ENCODE assay signal across 8 cellular contexts in genomic region chr12:132084681-132085635, GRCh38. TPM values are rescaled to one million over a fixed set of nuclear protein-coding genes. Genes with fewer than 3 reads are reported as not detected.
DNase-seq lines count a peak whose midpoint lies in the region; ATAC-seq lines count a peak whose summit lies in the region.

No MANE protein-coding gene starts in this region.

- peak overlapping the region; percentile 90 for H3K4me3 ChIP-seq in rectal smooth muscle tissue (ENCODE audit: low read length)

- H3K4me1 Mint-ChIP-seq in activated naive CD8-positive, alpha-beta T cell treated with anti-CD3 and anti-CD28 coated beads, Interleukin-2, amount 50 U/mL, for 24 hours, result peaks cover 35% of the 10 kb centered on the region

- H3K9me3 Mint-ChIP-seq in activated naive CD8-positive, alpha-beta T cell treated with anti-CD3 and anti-CD28 coated beads, Interleukin-2, amount 50 U/mL, for 24 hours, result no peaks in the 10 kb centered on the region

- H3K27ac Mint-ChIP-seq in activated naive CD8-positive, alpha-beta T cell treated with anti-CD3 and anti-CD28 coated beads, Interleukin-2, amount 50 U/mL, for 24 hours, result peak overlapping the region; percentile 95

- H3K4me3 Mint-ChIP-seq in activated naive CD8-positive, alpha-beta T cell treated with anti-CD3 and anti-CD28 coated beads, Interleukin-2, amount 50 U/mL, for 24 hours, result peak overlapping the region; percentile 94

- peak overlapping the region; percentile 38 for H3K9ac ChIP-seq in rectal smooth muscle tissue (ENCODE audit: low read length)

- intact Hi-C loops in left cardiac atrium (cut with DNase I), result no loop called here

- ATAC-seq in HG03196 (IDR thresholded peaks at IDR 0.05; ENCODE audit: unreplicated experiment) (peak; percentile 36), left cardiac atrium (peak; percentile 79 to 81)
- ATAC-seq in activated naive CD8-positive, alpha-beta T cell treated with anti-CD3 and anti-CD28 coated beads, Interleukin-2, amount 50 U/mL, for 24 hours, result peak; percentile 52

- H3K36me3 Mint-ChIP-seq in activated naive CD8-positive, alpha-beta T cell treated with anti-CD3 and anti-CD28 coated beads, Interleukin-2, amount 50 U/mL, for 24 hours (ENCODE audit: low read depth), result peaks cover 27% of the 10 kb centered on the region

- H3K27me3 ChIP-seq in rectal smooth muscle tissue (ENCODE audit: control insufficient read depth, insufficient read depth, low read length), result no peaks in the 10 kb centered on the region

- H3K27ac ChIP-seq in rectal smooth muscle tissue (ENCODE audit: low read depth, low read length), result peak overlapping the region; percentile 79

- no peaks in the 10 kb centered on the region for H3K36me3 ChIP-seq in rectal smooth muscle tissue (ENCODE audit: control insufficient read depth, insufficient read depth, low read length)

- H3K27me3 Mint-ChIP-seq in activated naive CD8-positive, alpha-beta T cell treated with anti-CD3 and anti-CD28 coated beads, Interleukin-2, amount 50 U/mL, for 24 hours, result no peaks in the 10 kb centered on the region

- H3K4me1 ChIP-seq in rectal smooth muscle tissue (ENCODE audit: control insufficient read depth, insufficient read depth, low read length), result peaks cover 3% of the 10 kb centered on the region

- DNase-seq in ELF-1 (ENCODE audit: low read depth, low spot score) (peak; percentile 89), SK-N-DZ (ENCODE audit: low spot score) (peak; percentile 85), left cardiac atrium (peak; percentile 83), cerebellar nuclear complex (lab: John Stamatoyannopoulos, UW) (no peak), GOT3 (lab: John Stamatoyannopoulos, UW) (no peak)
- DNase-seq in activated naive CD8-positive, alpha-beta T cell treated with anti-CD3 and anti-CD28 coated beads, Interleukin-2, amount 50 U/mL, for 24 hours, result peak; percentile 70

RNA-seq across cellular contexts. Expression of gene DDX51, which starts 59.2 kb away (rescaled TPM):
- polyA plus RNA-seq in SK-N-DZ (2014; cell fraction: cytosol; rRNA removed), result 14.0 and 20.7 TPM in 2 replicates
- polyA plus RNA-seq in SK-N-DZ (2014; cell fraction: nucleus; rRNA removed), result 63.8 and 68.3 TPM in 2 replicates
- 10 to 100 TPM in 1 of 2 donors, 1 to 10 TPM in 1; 8.7 to 11.3 TPM for total RNA-seq in left cardiac atrium

RNA-seq across cellular contexts. Expression of gene NOC4L, which starts 59.3 kb away (rescaled TPM):
- 34.5 and 37.0 TPM in 2 replicates for polyA plus RNA-seq in SK-N-DZ (2014; cell fraction: cytosol; rRNA removed)
- polyA plus RNA-seq in SK-N-DZ (2014; cell fraction: nucleus; rRNA removed), result 39.2 and 48.4 TPM in 2 replicates
- 10 to 100 TPM in 1 of 2 donors, 1 to 10 TPM in 1; 8.4 to 10.9 TPM for total RNA-seq in left cardiac atrium

Comparison
In these comparisons a context has a peak if more than half of its experiments do, and no peak if none do; other contexts are left out.
1. DNase-seq: peak in ELF-1 (single experiment), SK-N-DZ (single experiment), activated naive CD8-positive, alpha-beta T cell treated with anti-CD3 and anti-CD28 coated beads, Interleukin-2, amount 50 U/mL, for 24 hours (single experiment) and left cardiac atrium (single experiment); none in cerebellar nuclear complex (0 of 2) and GOT3 (single experiment).
2. Peak in every context shown above with its lines, with median percentiles within 50 percentile points of each other: ATAC-seq.